In the genomic region with DNA sequence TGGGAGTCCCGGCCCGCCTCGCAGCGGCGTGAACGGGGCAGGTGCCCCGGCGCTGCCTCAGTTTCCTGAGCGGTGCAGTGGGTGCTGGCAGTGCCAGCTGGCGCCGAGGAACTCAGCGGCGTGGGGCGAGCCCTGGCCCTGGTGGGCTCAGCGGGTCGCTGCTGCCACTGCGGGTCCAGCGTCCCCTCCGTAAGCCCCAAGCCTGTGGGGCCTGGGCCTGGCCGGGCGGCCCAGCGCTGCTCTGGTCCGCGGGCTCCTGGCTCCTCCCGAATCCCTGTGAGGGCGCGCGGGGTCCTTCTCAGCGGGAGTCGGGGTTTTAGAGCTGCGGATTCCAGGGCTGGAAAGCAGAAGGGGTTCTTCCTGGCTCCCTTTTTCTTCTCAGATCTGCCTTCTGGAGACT, we compare ENCODE assay signal across 8 cellular contexts. TPM values are rescaled to one million over a fixed set of nuclear protein-coding genes. Genes with fewer than 3 reads are reported as not detected.
DNase-seq lines count a peak whose midpoint lies in the region; ATAC-seq and TF ChIP-seq lines count a peak whose summit lies in the region.
"Not testable (repeated sequence)": the region's sequence is repeated elsewhere in the genome, so short reads cannot be mapped to it uniquely, and the experiment has no call there.

No MANE protein-coding gene starts in this region.

- not testable (repeated sequence) for H3K4me2 ChIP-seq in GM23338; OCI-LY1 (ENCODE audit: low read length)

- H3K4me3 Mint-ChIP-seq in GM23338 = peak overlapping the region; percentile 73; the same call in 2 of the 3 replicates

- H3F3A ChIP-seq in GM23338 (replicated peaks; ENCODE audit: low read depth); OCI-LY1 (ENCODE audit: insufficient read depth, low read length): not testable (repeated sequence)

- not testable (repeated sequence) for H3K9me3 Mint-ChIP-seq in GM23338

- in situ Hi-C loops in astrocyte of the cerebellum (cut with HindIII; ENCODE audit: low sequenced_read_pairs) = not testable (repeated sequence)

- DNase-seq in BJ (ENCODE audit: low read depth); GM23338 (ENCODE audit: low spot score); astrocyte of the cerebellum (ENCODE audit: low read depth); kidney epithelial cell (ENCODE audit: low read depth): not testable (repeated sequence)

- not testable (repeated sequence) for H4K20me1 ChIP-seq in GM23338 (replicated peaks; ENCODE audit: insufficient read depth); OCI-LY1 (ENCODE audit: insufficient read depth, low read length)

- POLR2A ChIA-PET in BJ (lab: Charles Lee) = not testable (repeated sequence)

- H3K4me3 ChIP-seq in BJ (ENCODE audit: low read depth, low read length) (peak overlapping the region; percentile 64), GM23338 (peak overlapping the region; percentile 67), OCI-LY1 (ENCODE audit: low read depth, low read length, poor library complexity, severe bottlenecking) (peak overlapping the region; percentile 54), astrocyte of the cerebellum (ENCODE audit: low read depth, low read length) (peak overlapping the region; percentile 59), kidney epithelial cell (ENCODE audit: low read depth, low read length) (peak overlapping the region; percentile 56), neutrophil (ENCODE audit: low read depth in 1 of 2, low read length in 1 of 2) (peak overlapping the region; percentile 60 to 61), subcutaneous abdominal adipose tissue (ENCODE audit: low read depth in 1 of 5, low read length in 5 of 5) (peak overlapping the region in 4 of 5 donors; percentile 68 to 77 (median 72))

- H3K27me3 Mint-ChIP-seq in GM23338 (ENCODE audit: insufficient read depth, low read depth, poor library complexity) = not testable (repeated sequence)

- H3K4me1 ChIP-seq in GM23338 (ENCODE audit: insufficient read depth); OCI-LY1 (ENCODE audit: insufficient read depth, low read length, severe bottlenecking); neutrophil (ENCODE audit: control insufficient read depth in 1 of 2, insufficient read depth in 1 of 2, low read depth in 1 of 2, low read length in 1 of 2): not testable (repeated sequence)
- H3K4me1 ChIP-seq in subcutaneous abdominal adipose tissue (ENCODE audit: control insufficient read depth in 5 of 5, insufficient read depth in 5 of 5, low read length in 5 of 5) = peaks cover 2 to 22% (median 14%) of the 10 kb centered on the region in 5 donors

- ATAC-seq in GM23338 = peak; percentile 46
- ATAC-seq in esophagus mucosa = peak; percentile 27

- H3K27ac ChIP-seq in GM23338 (ENCODE audit: low read depth); OCI-LY1 (ENCODE audit: low read depth, low read length, poor library complexity, severe bottlenecking); neutrophil: not testable (repeated sequence)
- H3K27ac ChIP-seq in subcutaneous abdominal adipose tissue (ENCODE audit: low read depth, low read length) = peak overlapping the region; percentile 75

- not testable (repeated sequence) for H3K79me2 ChIP-seq in GM23338 (replicated peaks; ENCODE audit: insufficient read depth); OCI-LY1 (ENCODE audit: insufficient read depth, low read length)

- not testable (repeated sequence) for H2AFZ ChIP-seq in GM23338; OCI-LY1 (ENCODE audit: low read length)

- not testable (repeated sequence) for TF ChIP-seq CTCF in BJ (IDR thresholded peaks at IDR 0.05; ENCODE audit: insufficient read depth, low read depth, low read length); GM23338 (conservative IDR thresholded peaks at IDR 0.05; ENCODE audit: low read depth in 2 of 2); OCI-LY1 (IDR thresholded peaks at IDR 0.05; ENCODE audit: low read length); astrocyte of the cerebellum (IDR thresholded peaks at IDR 0.05; ENCODE audit: low read depth, low read length, missing control alignments); kidney epithelial cell (IDR thresholded peaks at IDR 0.05; ENCODE audit: insufficient read depth, low read length, poor library complexity, severe bottlenecking); neutrophil (IDR thresholded peaks at IDR 0.05)

- H3K9ac ChIP-seq in OCI-LY1 (ENCODE audit: low read length) = not testable (repeated sequence)
- peak overlapping the region in 4 of 5 donors; percentile 75 to 88 (median 86) for H3K9ac ChIP-seq in subcutaneous abdominal adipose tissue (ENCODE audit: low read length in 5 of 5)

- H3K36me3 ChIP-seq in BJ (ENCODE audit: control insufficient read depth, insufficient read depth, low read length); GM23338 (ENCODE audit: insufficient read depth); OCI-LY1 (ENCODE audit: insufficient read depth, low read length); kidney epithelial cell (ENCODE audit: control insufficient read depth, insufficient read depth, low read length): not testable (repeated sequence)
- peaks cover 12% of the 10 kb centered on the region for H3K36me3 ChIP-seq in neutrophil
- peaks cover 6 to 15% (median 7%) of the 10 kb centered on the region in 5 donors for H3K36me3 ChIP-seq in subcutaneous abdominal adipose tissue (ENCODE audit: control insufficient read depth in 5 of 5, insufficient read depth in 5 of 5, low read length in 5 of 5)

- H3K27me3 ChIP-seq in BJ (ENCODE audit: control insufficient read depth, insufficient read depth, low read length); GM23338 (ENCODE audit: insufficient read depth); OCI-LY1 (ENCODE audit: insufficient read depth, low read length); kidney epithelial cell (ENCODE audit: control insufficient read depth, insufficient read depth, low read length); subcutaneous abdominal adipose tissue (ENCODE audit: control insufficient read depth in 5 of 5, insufficient read depth in 4 of 5, low read length in 5 of 5): not testable (repeated sequence)
- peaks cover 14% of the 10 kb centered on the region for H3K27me3 ChIP-seq in neutrophil

- not testable (repeated sequence) for H3K4me1 Mint-ChIP-seq in GM23338

- not testable (repeated sequence) for H3K9me3 ChIP-seq in OCI-LY1 (ENCODE audit: low read length); neutrophil; subcutaneous abdominal adipose tissue (ENCODE audit: control insufficient read depth in 5 of 5, low read length in 5 of 5)

- CTCF ChIA-PET in BJ (lab: Yijun Ruan, JAX) = not testable (repeated sequence)

- peaks cover 28% of the 10 kb centered on the region for H3K36me3 Mint-ChIP-seq in GM23338 (ENCODE audit: low read depth)

- not testable (repeated sequence) for H3K27ac Mint-ChIP-seq in GM23338

- not testable (repeated sequence) for H3K9me2 ChIP-seq in GM23338 (ENCODE audit: insufficient read depth); OCI-LY1 (ENCODE audit: low read depth, low read length)

RNA-seq across cellular contexts. Expression of a gene that starts 0.9 kb away (rescaled TPM):
- polyA plus RNA-seq in BJ (2011; rRNA removed) = 6.5 and 7.1 TPM in 2 replicates
- 3.0 and 3.6 TPM in 2 replicates for polyA minus RNA-seq in BJ (2011; rRNA and poly(A)+ RNA removed)
- 11.5 and 12.3 TPM in 2 replicates for total RNA-seq in GM23338 (2014; rRNA removed; shearing (Covaris generic))
- 9.0 and 9.2 TPM in 2 replicates for polyA plus RNA-seq in GM23338 (2016; fragmentation: Nextera tagmentation; extraction: Ambion mirVana)
- total RNA-seq in esophagus mucosa = 4.9 TPM
- 10.3 and 11.3 TPM in 2 replicates for total RNA-seq in kidney epithelial cell

RNA-seq across cellular contexts. Expression of a gene that starts 35.1 kb away (rescaled TPM):
- polyA plus RNA-seq in BJ (2011; rRNA removed) (0.17 and 0.32 TPM in 2 replicates), GM23338 (2016; fragmentation: Nextera tagmentation; extraction: Ambion mirVana) (0.61 and 1.4 TPM in 2 replicates)
- polyA minus RNA-seq in BJ (2011; rRNA and poly(A)+ RNA removed) = 0.38 TPM in 1 of 2 replicates, not detected in the other
- total RNA-seq in GM23338 (2014; rRNA removed; shearing (Covaris generic)) = 0.42 and 0.62 TPM in 2 replicates
- total RNA-seq in esophagus mucosa (0.08 TPM), kidney epithelial cell (1.3 and 2.9 TPM in 2 replicates)
